ENCODE assay signal across 10 cellular contexts in the genomic region with DNA sequence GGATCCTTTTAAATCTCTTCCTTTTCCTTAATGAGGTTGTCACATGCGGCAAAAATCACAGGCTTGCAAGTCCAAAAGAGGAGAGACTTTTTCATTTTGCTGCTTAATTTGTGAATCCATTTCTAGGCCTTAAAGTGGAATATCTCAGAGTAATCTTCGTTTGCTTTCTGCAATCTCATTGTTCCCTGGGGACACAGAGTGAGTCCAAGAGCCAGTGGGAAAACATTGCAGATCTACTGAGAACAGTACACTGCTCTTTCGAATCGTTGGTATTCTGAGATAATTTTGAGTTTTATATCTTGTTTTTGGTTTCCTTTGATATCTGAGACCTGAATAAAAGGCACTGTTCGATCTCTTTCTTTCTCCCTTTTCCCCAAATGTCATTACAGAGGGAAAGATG.
A peak's percentile ranks its signal among the peaks of the same experiment; 100 is the strongest.
DNase-seq lines count a peak whose midpoint lies in the region; ATAC-seq and TF ChIP-seq lines count a peak whose summit lies in the region.
"Had no signal": no experiment of that assay in that cellular context is flagged by ENCODE, and none has a peak within 500 bp of the region (broad histone marks: within the 10 kb centered on the region; RNA-seq: fewer than 3 reads in every experiment).

No MANE protein-coding gene starts in this region.

- ATAC-seq in HG03108 (IDR thresholded peaks at IDR 0.05; ENCODE audit: unreplicated experiment) (no peak), GM21576 (IDR thresholded peaks at IDR 0.05; ENCODE audit: unreplicated experiment) (no peak), HG02973 (IDR thresholded peaks at IDR 0.05; ENCODE audit: unreplicated experiment) (no peak)

- no peak for TF ChIP-seq CTCF in tibial nerve (IDR thresholded peaks at IDR 0.05)

- no peaks in the 10 kb centered on the region for H3K9me3 Mint-ChIP-seq in activated CD4-positive, alpha-beta T cell treated with anti-CD3 and anti-CD28 coated beads, Interleukin-2, amount 10 ng/mL, durations not matched to agents 7 days and 5 days

- H3K27me3 ChIP-seq in muscle layer of colon (ENCODE audit: control insufficient read depth in 1 of 2, insufficient read depth in 2 of 2, low read length in 2 of 2) (no peaks in the 10 kb centered on the region), tibial nerve (no peaks in the 10 kb centered on the region)

- CTCF ChIA-PET in activated CD4-positive, alpha-beta T cell treated with anti-CD3 and anti-CD28 coated beads, Interleukin-2, amount 10 ng/mL, durations not matched to agents 7 days and 5 days (lab: Charles Lee), result no interaction called here

- TF ChIP-seq POLR2A in tibial nerve (IDR thresholded peaks at IDR 0.05), result no peak

- no peaks in the 10 kb centered on the region for H3K36me3 Mint-ChIP-seq in activated CD4-positive, alpha-beta T cell treated with anti-CD3 and anti-CD28 coated beads, Interleukin-2, amount 10 ng/mL, durations not matched to agents 7 days and 5 days (ENCODE audit: low read depth)

- POLR2A ChIA-PET in activated CD4-positive, alpha-beta T cell treated with anti-CD3 and anti-CD28 coated beads, Interleukin-2, amount 10 ng/mL, durations not matched to agents 7 days and 5 days (lab: Charles Lee), result no interaction called here

- TF ChIP-seq EP300 in tibial nerve (IDR thresholded peaks at IDR 0.05), result no peak

- H3K27ac ChIP-seq in muscle layer of colon (ENCODE audit: low read depth, low read length) (peak overlapping the region; percentile 31), tibial nerve (peak overlapping the region; percentile 28 to 82 (median 65))

- H3K9me3 ChIP-seq in muscle layer of colon (ENCODE audit: low read length) (no peaks in the 10 kb centered on the region), tibial nerve (no peaks in the 10 kb centered on the region)

- no peaks in the 10 kb centered on the region for H3K27me3 Mint-ChIP-seq in activated CD4-positive, alpha-beta T cell treated with anti-CD3 and anti-CD28 coated beads, Interleukin-2, amount 10 ng/mL, durations not matched to agents 7 days and 5 days

- no peaks in the 10 kb centered on the region for H3K4me1 Mint-ChIP-seq in activated CD4-positive, alpha-beta T cell treated with anti-CD3 and anti-CD28 coated beads, Interleukin-2, amount 10 ng/mL, durations not matched to agents 7 days and 5 days

- H3K36me3 ChIP-seq in muscle layer of colon (ENCODE audit: insufficient read depth, low read length) (no peaks in the 10 kb centered on the region), tibial nerve (no peaks in the 10 kb centered on the region)

- H3K9ac ChIP-seq in muscle layer of colon (ENCODE audit: low read length), result no peak overlapping the region

- in situ Hi-C loops in SK-MEL-5 (cut with HindIII; ENCODE audit: low pct_unique_long_range_greater_than_20kb, low sequenced_read_pairs), result loop anchor here (25.0 kb wide), 1 partner anchor 426 kb away; the partner anchor contains the start of gene ZEB2

- peak; percentile 65 for DNase-seq in SK-MEL-5 (ENCODE audit: low read depth, low spot score)
- DNase-seq in fibroblast of gingiva (ENCODE audit: low read depth), result peak; percentile 68
- DNase-seq in tibial nerve (ENCODE audit: low spot score in 2 of 2), result peak in 1 of 2 donors; percentile 27
- DNase-seq in activated CD4-positive, alpha-beta T cell treated with anti-CD3 and anti-CD28 coated beads, Interleukin-2, amount 10 ng/mL, durations not matched to agents 7 days and 5 days, result no peak
- DNase-seq: DMS79, NCI-H2081 had no signal

- H3K4me1 ChIP-seq in muscle layer of colon (ENCODE audit: insufficient read depth, low read length), result peaks cover 13% of the 10 kb centered on the region
- H3K4me1 ChIP-seq in tibial nerve, result peaks cover 0 to 36% (median 11%) of the 10 kb centered on the region in 4 donors

- 29 to 32% methylated on average over 5 of the region's 5 CpGs for WGBS in tibial nerve, 2 donors

- H3K4me3 Mint-ChIP-seq in activated CD4-positive, alpha-beta T cell treated with anti-CD3 and anti-CD28 coated beads, Interleukin-2, amount 10 ng/mL, durations not matched to agents 7 days and 5 days, result no peak overlapping the region

- H3K27ac Mint-ChIP-seq in activated CD4-positive, alpha-beta T cell treated with anti-CD3 and anti-CD28 coated beads, Interleukin-2, amount 10 ng/mL, durations not matched to agents 7 days and 5 days, result no peak overlapping the region

- H3K4me3 ChIP-seq in muscle layer of colon (ENCODE audit: low read depth in 1 of 2, low read length in 2 of 2) (no peak overlapping the region), tibial nerve (peak overlapping the region in 2 of 4 donors; percentile 30 to 36)
